ENCODE assay signal across 1 cellular context in the genomic region with DNA sequence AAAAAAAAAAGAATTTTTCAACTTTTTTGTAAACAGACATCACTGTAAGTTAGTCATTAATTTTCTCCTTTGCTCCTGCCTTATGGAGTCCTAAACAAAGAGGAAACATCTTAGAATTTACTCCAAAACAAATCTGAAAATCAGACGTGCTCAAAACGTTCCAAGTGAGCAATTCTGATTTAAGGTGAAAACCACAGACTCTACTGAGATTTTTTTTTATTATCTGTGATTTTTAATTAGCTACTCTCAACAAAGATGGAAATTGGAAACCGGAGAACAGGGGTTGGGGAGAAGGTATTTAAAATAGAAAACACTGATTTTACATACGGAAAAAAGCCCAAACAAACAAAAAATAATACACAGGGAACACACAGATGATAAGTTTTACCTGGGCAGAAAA.
TF ChIP-seq lines count a peak whose summit lies in the region.

No MANE protein-coding gene starts in this region.

TF ChIP-seq in K562, 482 proteins besides CTCF, POLR2A, EP300 and RAD21:
- TF ChIP-seq KDM1A (IDR thresholded peaks at IDR 0.05) (peak; percentile 65 to 71; a peak in 3 of 4 replicates), HDAC8 (tag; IDR thresholded peaks at IDR 0.05) (no peak)
